ENCODE assay signal across 21 cellular contexts in genomic region chr12:81517296-81517695, GRCh38.
"Had no signal": no experiment of that assay in that cellular context is flagged by ENCODE, and none has a peak within 500 bp of the region (broad histone marks: within the 10 kb centered on the region; RNA-seq: fewer than 3 reads in every experiment).

No MANE protein-coding gene starts in this region.

- H3K27ac ChIP-seq: brain microvascular endothelial cell, SK-N-MC had no signal

- DNase-seq: activated CD4-positive, alpha-beta T cell treated with anti-CD3 and anti-CD28 coated beads for 4 hours; activated CD8-positive, alpha-beta memory T cell treated with anti-CD3 and anti-CD28 coated beads, Interleukin-2, amount 50 U/mL, for 4 hours; activated CD8-positive, alpha-beta T cell treated with anti-CD3 and anti-CD28 coated beads for 36 hours; activated gamma-delta T cell treated with Interleukin-2 at 50 U/mL for 16 hours; activated naive CD4-positive, alpha-beta T cell treated with anti-CD3 and anti-CD28 coated beads, Interleukin-2, amount 10 ng/mL, durations not matched to agents 7 days and 5 days; activated naive CD8-positive, alpha-beta T cell treated with anti-CD3 and anti-CD28 coated beads for 36 hours; activated T-cell treated with anti-CD3 and anti-CD28 coated beads, Interleukin-2, amount 50 U/mL, for 72 hours; brain microvascular endothelial cell; central memory CD4-positive, alpha-beta T cell; NCI-H1092; NCI-H1417; NCI-H1930; NCI-H2171; NCI-H2227 treated with DMSO at 0.1 percent for 48 hours; NCI-H510A; NCI-H526 treated with DMSO at 0.1 percent for 48 hours; NK-92 treated with Interleukin-12 subunit alpha and Interleukin-12 subunit beta, amount 100 ng/mL, for 24 hours; PC-3 had no signal

- ATAC-seq: activated CD4-positive, CD25-positive, alpha-beta regulatory T cell treated with anti-CD3 and anti-CD28 coated beads, Interleukin-2, amount 50 U/mL, for 24 hours; activated CD8-positive, alpha-beta T cell treated with anti-CD3 and anti-CD28 coated beads for 36 hours; activated T-cell treated with anti-CD3 and anti-CD28 coated beads, Interleukin-2, amount 50 U/mL, for 72 hours; PC-3 had no signal

- H3K4me3 ChIP-seq: SK-N-MC had no signal

- H3K27me3 ChIP-seq: brain microvascular endothelial cell had no signal

- FAIRE-seq: RCC 7860 had no signal

- H3K36me3 ChIP-seq: brain microvascular endothelial cell had no signal
